8 cellular contexts compared by ENCODE assay signal in the genomic region with DNA sequence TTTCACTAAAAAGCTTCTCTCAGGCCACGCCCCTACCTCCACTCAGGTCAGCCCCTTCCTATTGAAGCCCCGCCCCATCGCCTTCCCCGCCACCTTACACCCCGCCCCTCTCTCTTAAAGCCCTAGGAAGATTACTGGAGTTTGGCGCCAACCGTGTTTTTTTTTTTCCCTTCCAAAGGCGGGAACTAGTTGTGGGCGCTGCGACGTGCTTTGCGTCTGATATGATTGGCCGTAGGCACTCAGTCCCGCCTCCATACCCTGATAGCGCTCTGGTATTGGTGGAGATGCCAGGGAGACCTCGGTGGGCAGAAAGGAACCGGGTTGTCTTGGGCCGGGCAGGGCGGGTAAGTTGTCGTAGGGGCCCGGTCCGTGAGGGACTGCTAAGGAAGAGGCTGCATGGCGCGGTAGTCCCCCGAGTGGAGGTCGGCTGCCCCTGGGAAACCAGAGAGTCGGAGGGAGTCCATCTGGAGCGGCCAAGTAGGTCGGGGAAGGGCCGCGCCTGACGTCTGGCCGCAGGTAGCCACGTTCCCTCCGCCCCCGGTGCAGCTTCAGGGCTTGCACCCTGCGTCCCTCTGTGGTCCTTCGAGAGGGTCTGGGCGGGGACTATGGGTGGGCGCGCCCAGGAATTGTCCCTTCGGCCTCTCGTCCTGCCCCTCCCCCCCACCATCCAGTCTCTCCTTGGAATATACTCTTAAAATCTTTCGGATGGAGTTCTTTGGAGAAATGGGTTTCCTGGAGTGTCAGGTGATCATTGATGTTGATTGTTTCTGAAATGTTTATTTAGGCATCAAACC. TPM values are rescaled to one million over a fixed set of nuclear protein-coding genes. Genes with fewer than 3 reads are reported as not detected.
DNase-seq lines count a peak whose midpoint lies in the region; TF ChIP-seq lines count a peak whose summit lies in the region.

A gene (plus strand): TSS at position 290 of the 794 bp plus-strand sequence.

- peaks cover 19% of the 10 kb centered on the region; the same call in 1 of the 2 replicates for H3K36me3 Mint-ChIP-seq in HFFc6 (ENCODE audit: low read depth)
- peaks cover 40% of the 10 kb centered on the region for H3K36me3 Mint-ChIP-seq in activated naive CD4-positive, alpha-beta T cell treated with anti-CD3 and anti-CD28 coated beads, Interleukin-2, amount 10 ng/mL, durations not matched to agents 7 days and 5 days

- peak; percentile 95 for DNase-seq in GM04503 (ENCODE audit: low read depth)
- peak; percentile 95 for DNase-seq in HFFc6
- peak; percentile 99 for DNase-seq in NB4 (ENCODE audit: low read depth)
- DNase-seq in SK-N-MC (ENCODE audit: low read depth, low spot score): peak; percentile 98
- DNase-seq in activated naive CD4-positive, alpha-beta T cell treated with anti-CD3 and anti-CD28 coated beads, Interleukin-2, amount 10 ng/mL, durations not matched to agents 7 days and 5 days: peak; percentile 97
- DNase-seq in globus pallidus (ENCODE audit: low spot score): peak; percentile 96
- DNase-seq in occipital lobe (lab: John Stamatoyannopoulos, UW): peak; percentile 94

- peaks cover 17% of the 10 kb centered on the region for H3K4me1 Mint-ChIP-seq in HFFc6 (ENCODE audit: low read depth)
- H3K4me1 Mint-ChIP-seq in activated naive CD4-positive, alpha-beta T cell treated with anti-CD3 and anti-CD28 coated beads, Interleukin-2, amount 10 ng/mL, durations not matched to agents 7 days and 5 days: peaks cover 39% of the 10 kb centered on the region

- peak within 1 kb of the TSS; percentile 97 for H3K4me3 ChIP-seq in NB4 (ENCODE audit: low read depth, low read length)
- H3K4me3 ChIP-seq in SK-N-MC: peak within 1 kb of the TSS; percentile 94

- H3K9me3 Mint-ChIP-seq in HFFc6: no peaks in the 10 kb centered on the region
- no peaks in the 10 kb centered on the region for H3K9me3 Mint-ChIP-seq in activated naive CD4-positive, alpha-beta T cell treated with anti-CD3 and anti-CD28 coated beads, Interleukin-2, amount 10 ng/mL, durations not matched to agents 7 days and 5 days

- TF ChIP-seq CTCF in HFFc6 (IDR thresholded peaks at IDR 0.05) (no peak), NB4 (IDR thresholded peaks at IDR 0.05; ENCODE audit: low read depth, low read length) (no peak)

- H3K27me3 Mint-ChIP-seq in HFFc6 (ENCODE audit: insufficient read depth): no peaks in the 10 kb centered on the region; the same call in 1 of the 2 replicates
- H3K27me3 Mint-ChIP-seq in activated naive CD4-positive, alpha-beta T cell treated with anti-CD3 and anti-CD28 coated beads, Interleukin-2, amount 10 ng/mL, durations not matched to agents 7 days and 5 days: no peaks in the 10 kb centered on the region

- peak within 1 kb of the TSS; percentile 99 for H3K4me3 Mint-ChIP-seq in HFFc6
- H3K4me3 Mint-ChIP-seq in activated naive CD4-positive, alpha-beta T cell treated with anti-CD3 and anti-CD28 coated beads, Interleukin-2, amount 10 ng/mL, durations not matched to agents 7 days and 5 days: peak within 1 kb of the TSS; percentile 99

- H3K9ac ChIP-seq in SK-N-MC (ENCODE audit: insufficient read length): peak within 1 kb of the TSS; percentile 95

- CTCF ChIA-PET in activated naive CD4-positive, alpha-beta T cell treated with anti-CD3 and anti-CD28 coated beads, Interleukin-2, amount 10 ng/mL, durations not matched to agents 7 days and 5 days (lab: Charles Lee): interaction anchor here (0.6 to 1.6 kb wide), 4 partner anchors 10 to 647 kb away, joined by 3 to 7 read pairs (median 4); a partner anchor contains a TSS

- TF ChIP-seq POLR2A in NB4 (IDR thresholded peaks at IDR 0.05; ENCODE audit: extremely low read depth, insufficient read length): peak; percentile 65

- H3K27ac Mint-ChIP-seq in HFFc6: peak within 1 kb of the TSS; percentile 85
- H3K27ac Mint-ChIP-seq in activated naive CD4-positive, alpha-beta T cell treated with anti-CD3 and anti-CD28 coated beads, Interleukin-2, amount 10 ng/mL, durations not matched to agents 7 days and 5 days: peak within 1 kb of the TSS; percentile 99

- H3K27ac ChIP-seq in SK-N-MC: peak within 1 kb of the TSS; percentile 67; the same call in 1 of the 2 replicates
- H3K27ac ChIP-seq in temporal lobe (ENCODE audit: low read depth, low read length): no peak within 1 kb of the TSS

- H3K36me3 ChIP-seq in SK-N-MC (ENCODE audit: insufficient read depth, low read length): peaks cover 27% of the 10 kb centered on the region

- no peaks in the 10 kb centered on the region for H3K9me3 ChIP-seq in SK-N-MC (ENCODE audit: low read depth, low read length)

RNA-seq across cellular contexts. Expression of the gene that starts here (rescaled TPM):
- total RNA-seq in HFFc6 (2021; fragmentation: NEBNext Ultra II Directional; extraction: Animal tissue kit (Norgen Biotek cat#: 25700)): 10 to 100 TPM in 5 of 6 experiments, 1 to 10 TPM in 1; 8.8 to 11.5 (median 10.8) TPM
- total RNA-seq in occipital lobe: 55.4 TPM
- total RNA-seq in temporal lobe: 35.9 TPM
